In genomic region chr13:99022953-99023352, GRCh38 we compare ENCODE assay signal across 19 cellular contexts.
"Had no signal": no experiment of that assay in that cellular context is flagged by ENCODE, and none has a peak within 500 bp of the region (broad histone marks: within the 10 kb centered on the region; RNA-seq: fewer than 3 reads in every experiment).

No MANE protein-coding gene starts in this region.

- H3K4me3 Mint-ChIP-seq: activated CD4-positive, alpha-beta memory T cell treated with anti-CD3 and anti-CD28 coated beads for 36 hours; activated naive CD8-positive, alpha-beta T cell treated with anti-CD3 and anti-CD28 coated beads, Interleukin-2, amount 10 ng/mL, durations not matched to agents 7 days and 5 days; activated T-helper 1 cell treated with anti-CD3 and anti-CD28 coated beads, Interleukin-12 subunit alpha, Interleukin-12 subunit beta, Interleukin-2, Interleukin-4 antibody, amounts not matched to agents 30 ng/mL and 10 ng/mL and 1 ng/mL, durations not matched to agents 14 hours and 24 hours and 36 hours; effector memory CD8-positive, alpha-beta T cell; neural crest cell had no signal

- H3K9me3 ChIP-seq: gastrocnemius medialis, left lung, right atrium auricular region, stomach had no signal

- H3K4me1 ChIP-seq: right atrium auricular region had no signal

- H3K9me3 Mint-ChIP-seq: activated CD4-positive, alpha-beta memory T cell treated with anti-CD3 and anti-CD28 coated beads for 36 hours; activated T-helper 1 cell treated with anti-CD3 and anti-CD28 coated beads, Interleukin-12 subunit alpha, Interleukin-12 subunit beta, Interleukin-2, Interleukin-4 antibody, amounts not matched to agents 30 ng/mL and 10 ng/mL and 1 ng/mL, durations not matched to agents 14 hours and 24 hours and 36 hours; effector memory CD8-positive, alpha-beta T cell; neural crest cell had no signal

- ATAC-seq: effector memory CD8-positive, alpha-beta T cell; gastrocnemius medialis; left lung had no signal

- H3K27ac ChIP-seq: left lung, right atrium auricular region, stomach, WERI-Rb-1 had no signal

- H3K27me3 ChIP-seq: gastrocnemius medialis, right atrium auricular region, stomach had no signal

- H3K36me3 ChIP-seq: gastrocnemius medialis, left lung, right atrium auricular region, stomach, WERI-Rb-1 had no signal

- H3K27me3 Mint-ChIP-seq: activated CD4-positive, alpha-beta memory T cell treated with anti-CD3 and anti-CD28 coated beads for 36 hours; activated naive CD8-positive, alpha-beta T cell treated with anti-CD3 and anti-CD28 coated beads, Interleukin-2, amount 10 ng/mL, durations not matched to agents 7 days and 5 days; effector memory CD8-positive, alpha-beta T cell; progenitor cell of endocrine pancreas had no signal

- H3K27ac Mint-ChIP-seq: activated CD4-positive, alpha-beta memory T cell treated with anti-CD3 and anti-CD28 coated beads for 36 hours; activated naive CD8-positive, alpha-beta T cell treated with anti-CD3 and anti-CD28 coated beads, Interleukin-2, amount 10 ng/mL, durations not matched to agents 7 days and 5 days; activated T-helper 1 cell treated with anti-CD3 and anti-CD28 coated beads, Interleukin-12 subunit alpha, Interleukin-12 subunit beta, Interleukin-2, Interleukin-4 antibody, amounts not matched to agents 30 ng/mL and 10 ng/mL and 1 ng/mL, durations not matched to agents 14 hours and 24 hours and 36 hours; effector memory CD8-positive, alpha-beta T cell; progenitor cell of endocrine pancreas had no signal

- H3K4me3 ChIP-seq: gastrocnemius medialis, left lung, right atrium auricular region, skin epidermis, stomach had no signal

- DNase-seq: activated CD4-positive, alpha-beta memory T cell treated with anti-CD3 and anti-CD28 coated beads for 36 hours; activated naive CD8-positive, alpha-beta T cell treated with anti-CD3 and anti-CD28 coated beads, Interleukin-2, amount 10 ng/mL, durations not matched to agents 7 days and 5 days; activated T-cell treated with anti-CD3 and anti-CD28 coated beads for 4 hours; amygdala; caudate nucleus; effector memory CD8-positive, alpha-beta T cell; gastrocnemius medialis; head of caudate nucleus; left lung; stimulated activated CD4-positive, alpha-beta T cell treated with anti-CD3 and anti-CD28 coated beads, Interleukin-15, amount 100 ng/mL, for 24 hours; stimulated activated CD4-positive, alpha-beta T cell treated with anti-CD3 and anti-CD28 coated beads, Interleukin-2, amount 100 ng/mL, for 48 hours; stomach; T-helper 2 cell; WERI-Rb-1 had no signal
